Comparison of ENCODE assay signal across 1 cellular context in the genomic region with DNA sequence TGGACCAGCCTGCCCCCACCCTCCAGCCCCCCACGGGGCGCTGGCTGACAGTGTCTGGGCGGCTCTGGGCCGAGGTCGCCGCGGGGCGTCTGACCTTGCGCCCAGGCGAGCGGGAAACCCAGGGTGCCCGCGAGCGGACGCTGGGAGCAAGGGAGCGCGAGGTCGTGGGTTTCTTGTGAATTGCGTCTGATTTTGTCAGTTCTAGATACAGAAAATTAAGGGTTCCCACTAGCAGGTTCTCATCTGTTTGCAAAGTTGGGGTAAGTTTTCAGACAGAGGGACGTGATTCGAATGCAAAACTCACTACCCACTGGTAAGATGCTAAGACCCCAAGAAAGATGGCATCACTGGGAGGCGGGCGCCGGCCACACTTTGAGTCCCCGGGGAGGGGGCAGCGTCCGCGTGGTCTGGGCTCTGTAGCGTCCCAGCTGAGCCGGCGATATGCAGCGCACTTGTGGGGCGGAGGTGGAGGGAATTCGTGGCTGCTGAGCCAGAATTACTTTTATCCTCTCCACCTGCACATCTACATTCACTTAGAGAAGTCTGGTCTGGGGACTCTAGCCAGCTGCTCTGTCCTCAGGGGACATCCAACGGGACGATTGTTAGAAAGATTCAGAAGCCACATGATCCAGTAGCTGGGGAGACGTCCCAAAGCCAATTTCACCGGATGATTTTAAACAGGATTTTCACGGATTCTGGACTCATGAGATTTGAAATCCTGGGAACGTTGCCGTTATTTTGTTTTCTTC.
A peak's percentile ranks its signal among the peaks of the same experiment; 100 is the strongest.
TF ChIP-seq lines count a peak whose summit lies in the region.

No MANE protein-coding gene starts in this region.

TF ChIP-seq in H1, 55 proteins besides CTCF, POLR2A, EP300 and RAD21:
- peak; percentile 45; the same call in 1 of the 2 replicates for TF ChIP-seq TAF1 (IDR thresholded peaks at IDR 0.05; ENCODE audit: low read depth, low read length)
- no peak for TF ChIP-seq TEAD4 (IDR thresholded peaks at IDR 0.05; ENCODE audit: low read depth, low read length)
- TF ChIP-seq CHD1 (IDR thresholded peaks at IDR 0.05; ENCODE audit: low read depth, low read length): 0 out of 2 replicates have a peak, but pooled peaks have one; percentile 14
- no peak for TF ChIP-seq SUZ12 (IDR thresholded peaks at IDR 0.05; ENCODE audit: low read length)
- TF ChIP-seq CTBP2 (IDR thresholded peaks at IDR 0.05; ENCODE audit: borderline replicate concordance, insufficient read depth, insufficient read length, low read length): no peak
- TF ChIP-seq RNF2 (IDR thresholded peaks at IDR 0.05; ENCODE audit: borderline replicate concordance, low read depth, low read length, missing control alignments, poor library complexity, severe bottlenecking): no peak
- no peak for TF ChIP-seq CREB1 (IDR thresholded peaks at IDR 0.05)
- TF ChIP-seq, protein P1, sequence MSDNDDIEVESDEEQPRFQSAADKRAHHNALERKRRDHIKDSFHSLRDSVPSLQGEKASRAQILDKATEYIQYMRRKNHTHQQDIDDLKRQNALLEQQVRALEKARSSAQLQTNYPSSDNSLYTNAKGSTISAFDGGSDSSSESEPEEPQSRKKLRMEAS (IDR thresholded peaks at IDR 0.05): peak; percentile 59; the same call in 1 of the 2 replicates
- TF ChIP-seq, protein P2, sequence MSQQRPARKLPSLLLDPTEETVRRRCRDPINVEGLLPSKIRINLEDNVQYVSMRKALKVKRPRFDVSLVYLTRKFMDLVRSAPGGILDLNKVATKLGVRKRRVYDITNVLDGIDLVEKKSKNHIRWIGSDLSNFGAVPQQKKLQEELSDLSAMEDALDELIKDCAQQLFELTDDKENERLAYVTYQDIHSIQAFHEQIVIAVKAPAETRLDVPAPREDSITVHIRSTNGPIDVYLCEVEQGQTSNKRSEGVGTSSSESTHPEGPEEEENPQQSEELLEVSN (IDR thresholded peaks at IDR 0.05): peak; percentile 22; the same call in 1 of the 2 replicates
- TF ChIP-seq BACH1 (IDR thresholded peaks at IDR 0.05; ENCODE audit: low read length): no peak
- no peak for TF ChIP-seq CBX8 (IDR thresholded peaks at IDR 0.05; ENCODE audit: borderline replicate concordance, low read depth, low read length)
- TF ChIP-seq CBX5 (IDR thresholded peaks at IDR 0.05; ENCODE audit: low read depth, low read length): no peak
- no peak for TF ChIP-seq SIX5 (IDR thresholded peaks at IDR 0.05; ENCODE audit: low read depth, low read length)
- TF ChIP-seq HDAC2 (IDR thresholded peaks at IDR 0.05; ENCODE audit: borderline replicate concordance in 1 of 2, low read depth in 2 of 2, low read length in 2 of 2): peak; percentile 27 to 55; a peak in 1 of 4 replicates
- TF ChIP-seq KDM4A (IDR thresholded peaks at IDR 0.05; ENCODE audit: low read depth, low read length, severe bottlenecking): peak; percentile 51
- no peak for TF ChIP-seq GTF2F1 (IDR thresholded peaks at IDR 0.05; ENCODE audit: borderline replicate concordance, low read depth, low read length)
- no peak for TF ChIP-seq NANOG (IDR thresholded peaks at IDR 0.05; ENCODE audit: insufficient read depth, low read depth, low read length, poor library complexity, severe bottlenecking)
- TF ChIP-seq ASH2L (IDR thresholded peaks at IDR 0.05; ENCODE audit: low read length): no peak
- 0 out of 2 replicates have a peak, but pooled peaks have one; percentile 42 for TF ChIP-seq PHF8 (conservative IDR thresholded peaks at IDR 0.05; ENCODE audit: low read depth, low read length)
- no peak for TF ChIP-seq JUN (IDR thresholded peaks at IDR 0.05; ENCODE audit: low read depth, low read length)
- peak; percentile 8; the same call in 1 of the 2 replicates for TF ChIP-seq RBBP5 (IDR thresholded peaks at IDR 0.05; ENCODE audit: borderline replicate concordance, low read depth, low read length)
